In the genomic region with DNA sequence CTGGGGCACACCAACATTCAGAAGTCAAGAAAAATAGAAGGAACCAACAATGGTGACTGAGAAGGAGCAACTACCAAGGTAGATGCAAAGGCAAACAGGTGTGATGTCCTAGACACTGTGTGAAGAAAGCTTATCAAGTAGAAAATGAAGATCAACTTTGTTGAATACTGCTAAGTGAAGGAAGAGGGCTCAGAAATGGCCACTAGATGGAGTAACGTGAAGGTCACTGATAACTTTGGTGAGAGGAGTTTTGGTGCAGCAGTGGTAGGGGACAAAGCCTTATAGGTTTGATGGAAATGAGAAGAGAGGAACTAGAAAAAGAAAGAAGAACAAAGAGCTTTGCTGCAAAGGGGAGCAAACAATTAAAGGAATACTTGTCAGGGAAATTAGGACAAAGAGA, we compare ENCODE assay signal across 8 cellular contexts. TPM values are rescaled to one million over a fixed set of nuclear protein-coding genes. Genes with fewer than 3 reads are reported as not detected.
DNase-seq lines count a peak whose midpoint lies in the region; ATAC-seq and TF ChIP-seq lines count a peak whose summit lies in the region.

No MANE protein-coding gene starts in this region.

- no peaks in the 10 kb centered on the region for H3K9me3 ChIP-seq in HCT116 (ENCODE audit: control insufficient read depth in 1 of 2, insufficient read depth in 1 of 2, low read depth in 1 of 2, low read length in 2 of 2)
- H3K9me3 ChIP-seq in RWPE2 (ENCODE audit: severe bottlenecking): no peaks in the 10 kb centered on the region

- BruUV-seq in HCT116 (replicated peaks; lab: Mats Ljungman, UMichigan): no TSS peak

- no peak overlapping the region for H2AFZ ChIP-seq in HCT116 (ENCODE audit: low read depth, low read length, poor library complexity, severe bottlenecking)

- ATAC-seq in HCT116 (peak; percentile 57; the same call in 1 of the 2 replicates), RWPE2 (ENCODE audit: low read depth) (peak; percentile 42; the same call in 1 of the 3 replicates), GM18520 (IDR thresholded peaks at IDR 0.05; ENCODE audit: unreplicated experiment) (no peak), HG03039 (IDR thresholded peaks at IDR 0.05; ENCODE audit: unreplicated experiment) (no peak)

- intact Hi-C loops in HCT116 (cut with micrococcal nuclease): no loop called here

- no peaks in the 10 kb centered on the region for H3K36me3 ChIP-seq in HCT116 (ENCODE audit: control insufficient read depth in 1 of 2, insufficient read depth in 2 of 2, low read length in 2 of 2)
- no peaks in the 10 kb centered on the region for H3K36me3 ChIP-seq in RWPE2 (ENCODE audit: low read depth)

- no peak overlapping the region for H3K9ac ChIP-seq in HCT116 (ENCODE audit: low read length)

- no peaks in the 10 kb centered on the region for H3K9me2 ChIP-seq in HCT116 (ENCODE audit: insufficient read depth)

- H3K4me3 ChIP-seq in HCT116 (replicated peaks in 1 of 2; ENCODE audit: low read depth in 1 of 2, low read length in 2 of 2) (no peak overlapping the region), RWPE2 (ENCODE audit: severe bottlenecking) (no peak overlapping the region)

- peak; percentile 19; the same call in 1 of the 2 replicates for TF ChIP-seq RAD21 in HCT116 (IDR thresholded peaks at IDR 0.05; ENCODE audit: low read depth)

- CTCF ChIA-PET in HCT116 (lab: Charles Lee): interaction anchor here (1.2 kb wide), 1 partner anchor 17 kb away, joined by 3 read pairs; no protein-coding TSS in a partner anchor

- DNase-seq in COLO829 (ENCODE audit: low spot score) (peak; percentile 13), HCT116 (ENCODE audit: low read depth, low spot score) (peak; percentile 0), RWPE2 (ENCODE audit: low spot score) (no peak), iPS-NIHi7 (ENCODE audit: extremely low spot score) (peak; percentile 50), hippocampal formation (lab: John Stamatoyannopoulos, UW) (no peak), medulla oblongata (ENCODE audit: extremely low spot score) (no peak)

- H4K20me1 ChIP-seq in HCT116 (ENCODE audit: insufficient read depth): no peaks in the 10 kb centered on the region

- POLR2A ChIA-PET in HCT116 (lab: Charles Lee): no interaction called here

- H3K27me3 ChIP-seq in HCT116 (ENCODE audit: insufficient read depth, low read length) (no peaks in the 10 kb centered on the region; the same call in 1 of the 2 replicates), RWPE2 (ENCODE audit: insufficient read depth, poor library complexity, severe bottlenecking) (no peaks in the 10 kb centered on the region)

- no peaks in the 10 kb centered on the region for H3K79me2 ChIP-seq in HCT116 (ENCODE audit: insufficient read depth, low read length)

- H3K27ac ChIP-seq in HCT116 (ENCODE audit: low read depth, low read length): no peak overlapping the region
- no peak overlapping the region for H3K27ac ChIP-seq in RWPE2 (ENCODE audit: poor library complexity, severe bottlenecking)

- TF ChIP-seq CTCF in HCT116 (IDR thresholded peaks at IDR 0.05 in 2 of 3, conservative IDR thresholded peaks at IDR 0.05 in 1 of 3; ENCODE audit: borderline replicate concordance in 1 of 3, insufficient read depth in 1 of 3, low read depth in 2 of 3, low read length in 2 of 3): peak; percentile 14 to 58 (median 53); a peak in 5 of 6 replicates
- TF ChIP-seq CTCF in RWPE2 (IDR thresholded peaks at IDR 0.05; ENCODE audit: poor library complexity, severe bottlenecking): peak; percentile 40

- RAD21 ChIA-PET in HCT116 (lab: Charles Lee; ENCODE audit: low non-redundant PET in 1 of 2, low total read pairs in 2 of 2, uncharacterized antibody in 2 of 2, unreplicated experiment in 2 of 2): no interaction called here

- no peaks in the 10 kb centered on the region for H3K4me1 ChIP-seq in HCT116 (ENCODE audit: control insufficient read depth in 1 of 2, insufficient read depth in 2 of 2, low read length in 2 of 2)
- H3K4me1 ChIP-seq in RWPE2 (ENCODE audit: insufficient read depth, poor library complexity, severe bottlenecking): no peaks in the 10 kb centered on the region

- no peak overlapping the region for H3K4me2 ChIP-seq in HCT116 (ENCODE audit: low read length)

- TF ChIP-seq POLR2A in HCT116 (IDR thresholded peaks at IDR 0.05; ENCODE audit: borderline replicate concordance, extremely low read depth, insufficient read depth, insufficient read length): no peak

TF ChIP-seq in HCT116, 20 proteins besides CTCF, POLR2A, EP300 and RAD21:
- TF ChIP-seq CEBPB (IDR thresholded peaks at IDR 0.05; ENCODE audit: low read depth): no peak
- no peak for TF ChIP-seq SRF (IDR thresholded peaks at IDR 0.05; ENCODE audit: low read depth)
- TF ChIP-seq JUND (IDR thresholded peaks at IDR 0.05): no peak
- TF ChIP-seq CBX3 (IDR thresholded peaks at IDR 0.05; ENCODE audit: low read depth): no peak
- TF ChIP-seq EZH2phosphoT487 (IDR thresholded peaks at IDR 0.05; ENCODE audit: borderline replicate concordance): no peak
- TF ChIP-seq TCF7L2 (IDR thresholded peaks at IDR 0.05; ENCODE audit: borderline replicate concordance, extremely low read depth, insufficient read depth, insufficient read length): no peak
- no peak for TF ChIP-seq ZNF274 (IDR thresholded peaks at IDR 0.05; ENCODE audit: low read depth, low read length)
- TF ChIP-seq, protein P1, sequence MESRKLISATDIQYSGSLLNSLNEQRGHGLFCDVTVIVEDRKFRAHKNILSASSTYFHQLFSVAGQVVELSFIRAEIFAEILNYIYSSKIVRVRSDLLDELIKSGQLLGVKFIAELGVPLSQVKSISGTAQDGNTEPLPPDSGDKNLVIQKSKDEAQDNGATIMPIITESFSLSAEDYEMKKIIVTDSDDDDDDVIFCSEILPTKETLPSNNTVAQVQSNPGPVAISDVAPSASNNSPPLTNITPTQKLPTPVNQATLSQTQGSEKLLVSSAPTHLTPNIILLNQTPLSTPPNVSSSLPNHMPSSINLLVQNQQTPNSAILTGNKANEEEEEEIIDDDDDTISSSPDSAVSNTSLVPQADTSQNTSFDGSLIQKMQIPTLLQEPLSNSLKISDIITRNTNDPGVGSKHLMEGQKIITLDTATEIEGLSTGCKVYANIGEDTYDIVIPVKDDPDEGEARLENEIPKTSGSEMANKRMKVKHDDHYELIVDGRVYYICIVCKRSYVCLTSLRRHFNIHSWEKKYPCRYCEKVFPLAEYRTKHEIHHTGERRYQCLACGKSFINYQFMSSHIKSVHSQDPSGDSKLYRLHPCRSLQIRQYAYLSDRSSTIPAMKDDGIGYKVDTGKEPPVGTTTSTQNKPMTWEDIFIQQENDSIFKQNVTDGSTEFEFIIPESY (IDR thresholded peaks at IDR 0.05; ENCODE audit: extremely low read depth, insufficient replicate concordance, low read length): no peak
- TF ChIP-seq FOSL1 (IDR thresholded peaks at IDR 0.05; ENCODE audit: low read depth): no peak
- no peak for TF ChIP-seq EGR1 (IDR thresholded peaks at IDR 0.05; ENCODE audit: low read depth)
- TF ChIP-seq SP1 (IDR thresholded peaks at IDR 0.05; ENCODE audit: low read depth): no peak
- TF ChIP-seq, protein P2, sequence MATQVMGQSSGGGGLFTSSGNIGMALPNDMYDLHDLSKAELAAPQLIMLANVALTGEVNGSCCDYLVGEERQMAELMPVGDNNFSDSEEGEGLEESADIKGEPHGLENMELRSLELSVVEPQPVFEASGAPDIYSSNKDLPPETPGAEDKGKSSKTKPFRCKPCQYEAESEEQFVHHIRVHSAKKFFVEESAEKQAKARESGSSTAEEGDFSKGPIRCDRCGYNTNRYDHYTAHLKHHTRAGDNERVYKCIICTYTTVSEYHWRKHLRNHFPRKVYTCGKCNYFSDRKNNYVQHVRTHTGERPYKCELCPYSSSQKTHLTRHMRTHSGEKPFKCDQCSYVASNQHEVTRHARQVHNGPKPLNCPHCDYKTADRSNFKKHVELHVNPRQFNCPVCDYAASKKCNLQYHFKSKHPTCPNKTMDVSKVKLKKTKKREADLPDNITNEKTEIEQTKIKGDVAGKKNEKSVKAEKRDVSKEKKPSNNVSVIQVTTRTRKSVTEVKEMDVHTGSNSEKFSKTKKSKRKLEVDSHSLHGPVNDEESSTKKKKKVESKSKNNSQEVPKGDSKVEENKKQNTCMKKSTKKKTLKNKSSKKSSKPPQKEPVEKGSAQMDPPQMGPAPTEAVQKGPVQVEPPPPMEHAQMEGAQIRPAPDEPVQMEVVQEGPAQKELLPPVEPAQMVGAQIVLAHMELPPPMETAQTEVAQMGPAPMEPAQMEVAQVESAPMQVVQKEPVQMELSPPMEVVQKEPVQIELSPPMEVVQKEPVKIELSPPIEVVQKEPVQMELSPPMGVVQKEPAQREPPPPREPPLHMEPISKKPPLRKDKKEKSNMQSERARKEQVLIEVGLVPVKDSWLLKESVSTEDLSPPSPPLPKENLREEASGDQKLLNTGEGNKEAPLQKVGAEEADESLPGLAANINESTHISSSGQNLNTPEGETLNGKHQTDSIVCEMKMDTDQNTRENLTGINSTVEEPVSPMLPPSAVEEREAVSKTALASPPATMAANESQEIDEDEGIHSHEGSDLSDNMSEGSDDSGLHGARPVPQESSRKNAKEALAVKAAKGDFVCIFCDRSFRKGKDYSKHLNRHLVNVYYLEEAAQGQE (IDR thresholded peaks at IDR 0.05; ENCODE audit: low read depth): no peak

RNA-seq across cellular contexts. Expression of a gene that starts 23.5 kb away (rescaled TPM):
- not detected for total RNA-seq in HCT116 (2021; ENCODE audit: unreplicated experiment)
- 0.08 TPM in 1 of 2 replicates, not detected in the other for polyA plus RNA-seq in HCT116 (2012)

RNA-seq across cellular contexts. Expression of a gene that starts 48.6 kb away (rescaled TPM):
- 10.4 TPM for total RNA-seq in HCT116 (2021; ENCODE audit: unreplicated experiment)
- 4.1 and 5.4 TPM in 2 replicates for polyA plus RNA-seq in HCT116 (2012)

Comparison
In these comparisons a context has a peak if more than half of its experiments do, and no peak if none do; other contexts are left out.
1. DNase-seq: peak in COLO829 (single experiment), HCT116 (single experiment) and iPS-NIHi7 (single experiment); none in RWPE2 (single experiment), hippocampal formation (0 of 2) and medulla oblongata (single experiment).
2. ATAC-seq: peak in HCT116 (single experiment) and RWPE2 (single experiment); none in GM18520 (single experiment) and HG03039 (single experiment).